Comparison of ENCODE assay signal across 6 cellular contexts in genomic region chr22:38699784-38700183, GRCh38. TPM values are rescaled to one million over a fixed set of nuclear protein-coding genes. Genes with fewer than 3 reads are reported as not detected.
DNase-seq lines count a peak whose midpoint lies in the region; TF ChIP-seq lines count a peak whose summit lies in the region.

No MANE protein-coding gene starts in this region.

- CTCF ChIA-PET in OCI-LY7 (lab: Charles Lee; ENCODE audit: unreplicated experiment): interaction anchor here (1.4 kb wide), 1 partner anchor 18 kb away, joined by 6 read pairs; the partner anchor contains the start of gene TOMM22

- peak; percentile 61 for DNase-seq in ACHN
- no peak for DNase-seq in OCI-LY7 (ENCODE audit: low spot score)
- DNase-seq in foreskin melanocyte: peak; percentile 20
- no peak for DNase-seq in stimulated activated CD4-positive, alpha-beta T cell treated with anti-CD3 and anti-CD28 coated beads, Interleukin-4, amount 100 ng/mL, for 1 hour
- no peak for DNase-seq in stimulated activated CD4-positive, alpha-beta T cell treated with anti-CD3 and anti-CD28 coated beads, Interleukin-2, amount 100 ng/mL, for 24 hours

- BruUV-seq in OCI-LY7 (replicated peaks; lab: Mats Ljungman, UMichigan): TSS peak; percentile 86

- peak; percentile 19; the same call in 1 of the 2 replicates for TF ChIP-seq CTCF in OCI-LY7 (conservative IDR thresholded peaks at IDR 0.05; ENCODE audit: low read length)

- POLR2A ChIA-PET in OCI-LY7 (lab: Charles Lee): interaction anchor here (1.0 to 4.7 kb wide), 4 partner anchors 8 to 193 kb away, joined by 3 to 18 read pairs (median 4); partner anchors contain the start of gene TOMM22

- intact Hi-C loops in OCI-LY7 (cut with micrococcal nuclease; ENCODE audit: unreplicated experiment): loop anchor here (10.0 kb wide), 1 partner anchor 645 kb away; the partner anchor contains the start of gene PICK1

- peaks cover 37% of the 10 kb centered on the region for H3K79me2 ChIP-seq in OCI-LY7 (ENCODE audit: insufficient read depth, low read depth, low read length)

- in situ Hi-C loops in ACHN (cut with HindIII; ENCODE audit: low pct_ligation_motif_present, low pct_unique_long_range_greater_than_20kb, low sequenced_read_pairs): no loop called here

- peak overlapping the region; percentile 91 for H3K4me3 ChIP-seq in OCI-LY7 (ENCODE audit: low read depth, low read length, poor library complexity, severe bottlenecking)

- H2AFZ ChIP-seq in OCI-LY7 (ENCODE audit: low read length): peak overlapping the region; percentile 71; the same call in 1 of the 2 replicates

- peak overlapping the region; percentile 95 for H3K4me2 ChIP-seq in OCI-LY7 (ENCODE audit: low read length)

- H4K20me1 ChIP-seq in OCI-LY7 (ENCODE audit: insufficient read depth, low read length): peaks cover 8% of the 10 kb centered on the region; the same call in 1 of the 2 replicates

- H3K9me3 ChIP-seq in OCI-LY7 (ENCODE audit: low read length): no peaks in the 10 kb centered on the region

- H3K9me2 ChIP-seq in OCI-LY7 (ENCODE audit: insufficient read depth, low read length): no peaks in the 10 kb centered on the region

- H3K36me3 ChIP-seq in OCI-LY7 (ENCODE audit: insufficient read depth, low read length): peaks cover 42% of the 10 kb centered on the region

- H3K27ac ChIP-seq in OCI-LY7 (ENCODE audit: low read depth, low read length, poor library complexity, severe bottlenecking) (peak overlapping the region; percentile 75), temporal lobe (ENCODE audit: low read depth, low read length) (peak overlapping the region; percentile 93)

- H3K4me1 ChIP-seq in OCI-LY7 (ENCODE audit: insufficient read depth, low read length, poor library complexity, severe bottlenecking): peaks cover 68% of the 10 kb centered on the region

RNA-seq across cellular contexts. Expression of gene JOSD1, which starts 1.0 kb away (rescaled TPM):
- total RNA-seq in OCI-LY7 (2014; rRNA removed; shearing (Covaris generic)): 46.6 and 50.4 TPM in 2 replicates
- total RNA-seq in OCI-LY7 (2022) (54.7 and 56.3 TPM in 2 replicates), temporal lobe (44.5 TPM)

RNA-seq across cellular contexts. Expression of gene GTPBP1, which starts 6.0 kb away (rescaled TPM):
- 46.1 and 51.1 TPM in 2 replicates for total RNA-seq in OCI-LY7 (2014; rRNA removed; shearing (Covaris generic))
- total RNA-seq in OCI-LY7 (2022): 95.0 and 97.5 TPM in 2 replicates
- total RNA-seq in temporal lobe: 28.5 TPM

RNA-seq across cellular contexts. Expression of gene TOMM22, which starts 18.0 kb away (rescaled TPM):
- 51.8 and 61.7 TPM in 2 replicates for total RNA-seq in OCI-LY7 (2014; rRNA removed; shearing (Covaris generic))
- 99.6 and 114 TPM in 2 replicates for total RNA-seq in OCI-LY7 (2022)
- total RNA-seq in temporal lobe: 31.0 TPM

RNA-seq across cellular contexts. Expression of gene CBY1, which starts 43.3 kb away (rescaled TPM):
- 3.5 and 10.5 TPM in 2 replicates for total RNA-seq in OCI-LY7 (2014; rRNA removed; shearing (Covaris generic))
- total RNA-seq in OCI-LY7 (2022): 12.8 and 15.1 TPM in 2 replicates
- 10.1 TPM for total RNA-seq in temporal lobe

RNA-seq across cellular contexts. Expression of gene FAM227A, which starts 43.6 kb away (rescaled TPM):
- total RNA-seq in OCI-LY7 (2014; rRNA removed; shearing (Covaris generic)): 0.16 and 0.23 TPM in 2 replicates
- total RNA-seq in OCI-LY7 (2022) (0.57 and 0.72 TPM in 2 replicates), temporal lobe (4.9 TPM)

Comparison
In these comparisons a context has a peak if more than half of its experiments do, and no peak if none do; other contexts are left out.
1. DNase-seq: peak in ACHN (single experiment) and foreskin melanocyte (single experiment); none in OCI-LY7 (single experiment), stimulated activated CD4-positive, alpha-beta T cell treated with anti-CD3 and anti-CD28 coated beads, Interleukin-4, amount 100 ng/mL, for 1 hour (single experiment) and stimulated activated CD4-positive, alpha-beta T cell treated with anti-CD3 and anti-CD28 coated beads, Interleukin-2, amount 100 ng/mL, for 24 hours (0 of 2).